Comparison of ENCODE assay signal across 30 cellular contexts in the genomic region with DNA sequence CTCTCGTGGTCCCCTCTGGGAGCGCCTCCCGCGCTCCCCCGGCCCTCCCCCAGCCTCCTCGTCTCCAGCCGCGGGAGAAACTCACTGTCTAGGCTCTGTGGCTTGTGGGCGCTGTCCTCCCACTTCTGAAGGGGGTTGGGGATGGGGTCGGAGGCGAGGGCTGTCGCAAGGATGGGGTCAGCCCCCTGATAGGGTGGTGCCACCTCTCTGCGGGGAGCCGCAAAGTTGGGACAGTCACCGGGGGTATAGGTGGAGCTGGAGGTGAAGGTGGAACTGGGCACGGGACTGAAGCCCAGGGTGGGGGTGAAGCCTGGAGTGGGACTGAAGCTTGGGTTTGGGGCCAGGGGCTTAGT. TPM values are rescaled to one million over a fixed set of nuclear protein-coding genes. Genes with fewer than 3 reads are reported as not detected.
A peak's percentile ranks its signal among the peaks of the same experiment; 100 is the strongest.
DNase-seq lines count a peak whose midpoint lies in the region; ATAC-seq, FAIRE-seq and TF ChIP-seq lines count a peak whose summit lies in the region.
"Had no signal": no experiment of that assay in that cellular context is flagged by ENCODE, and none has a peak within 500 bp of the region (broad histone marks: within the 10 kb centered on the region; RNA-seq: fewer than 3 reads in every experiment).

No MANE protein-coding gene starts in this region.

- TF ChIP-seq POLR2A in K562 (conservative IDR thresholded peaks at IDR 0.05) (no peak), upper lobe of left lung (IDR thresholded peaks at IDR 0.05) (no peak)

- no peak for TF ChIP-seq EP300 in K562 (IDR thresholded peaks at IDR 0.05; ENCODE audit: low read length)
- no peak for TF ChIP-seq EP300 in upper lobe of left lung (IDR thresholded peaks at IDR 0.05)

- no peak overlapping the region for H3K9ac ChIP-seq in K562 (ENCODE audit: insufficient read depth in 1 of 2, low read depth in 2 of 2, low read length in 2 of 2)

- no peaks in the 10 kb centered on the region for H3K27me3 ChIP-seq in K562 (ENCODE audit: control insufficient read depth in 2 of 2, insufficient read depth in 2 of 2, low read length in 2 of 2)
- no peaks in the 10 kb centered on the region for H3K27me3 ChIP-seq in neutrophil
- no peaks in the 10 kb centered on the region for H3K27me3 ChIP-seq in upper lobe of left lung
- H3K27me3 ChIP-seq: MG63, testis had no signal

- peaks cover 53% of the 10 kb centered on the region for H3K36me3 Mint-ChIP-seq in activated CD4-positive, alpha-beta T cell treated with anti-CD3 and anti-CD28 coated beads for 36 hours (ENCODE audit: low read depth)
- peaks cover 57% of the 10 kb centered on the region for H3K36me3 Mint-ChIP-seq in activated CD4-positive, alpha-beta memory T cell treated with anti-CD3 and anti-CD28 coated beads, Interleukin-2, amount 10 ng/mL, durations not matched to agents 7 days and 5 days (ENCODE audit: low read depth)

- TF ChIP-seq RAD21 in K562 (CRISPR knock-in tag; conservative IDR thresholded peaks at IDR 0.05 in 1 of 2, IDR thresholded peaks at IDR 0.05 in 1 of 2) = no peak

- peaks cover 2% of the 10 kb centered on the region for H3K79me2 ChIP-seq in K562 (ENCODE audit: control insufficient read depth, insufficient read depth, low read length)

- no peak overlapping the region for H2AFZ ChIP-seq in K562 (ENCODE audit: low read depth, low read length)

- no peaks in the 10 kb centered on the region for H3K27me3 Mint-ChIP-seq in activated CD4-positive, alpha-beta T cell treated with anti-CD3 and anti-CD28 coated beads for 36 hours
- H3K27me3 Mint-ChIP-seq in activated CD4-positive, alpha-beta memory T cell treated with anti-CD3 and anti-CD28 coated beads, Interleukin-2, amount 10 ng/mL, durations not matched to agents 7 days and 5 days = no peaks in the 10 kb centered on the region
- H3K27me3 Mint-ChIP-seq: activated naive CD8-positive, alpha-beta T cell treated with anti-CD3 and anti-CD28 coated beads, Interleukin-2, amount 10 ng/mL, durations not matched to agents 7 days and 5 days; dendritic cell treated with granulocyte-macrophage colony-stimulating factor and Interleukin-4, amounts not matched to agents 40 ng/mL and 50 ng/mL, for 4 days had no signal

- H3K9me3 ChIP-seq in K562 (replicated peaks; ENCODE audit: control insufficient read depth, insufficient read depth, low read depth, low read length) = no peaks in the 10 kb centered on the region
- peaks cover 5% of the 10 kb centered on the region for H3K9me3 ChIP-seq in neutrophil
- H3K9me3 ChIP-seq in upper lobe of left lung = no peaks in the 10 kb centered on the region
- H3K9me3 ChIP-seq: MG63, testis had no signal

- BruUV-seq in K562 (replicated peaks; lab: Mats Ljungman, UMichigan) = no TSS peak

- DNase-seq in activated CD4-positive, alpha-beta T cell treated with anti-CD3 and anti-CD28 coated beads for 36 hours = no peak
- DNase-seq in activated CD4-positive, alpha-beta T cell treated with anti-CD3 and anti-CD28 coated beads, Interleukin-2, amount 50 U/mL, for 4 hours = no peak
- DNase-seq in K562 (ENCODE audit: extremely low read depth in 1 of 4, low spot score in 3 of 4) (no peak), upper lobe of left lung (no peak), substantia nigra (lab: John Stamatoyannopoulos, UW) (no peak), SKM-1 treated with dmso at 0.1 percent for 144 hours (lab: John Stamatoyannopoulos, UW; ENCODE audit: unreplicated experiment) (no peak)
- no peak for DNase-seq in activated CD4-positive, alpha-beta memory T cell treated with anti-CD3 and anti-CD28 coated beads, Interleukin-2, amount 10 ng/mL, durations not matched to agents 7 days and 5 days
- DNase-seq: 8988T; activated CD4-positive, alpha-beta T cell treated with anti-CD3 and anti-CD28 coated beads, Interleukin-2, amount 50 U/mL, for 48 hours; activated naive CD8-positive, alpha-beta T cell treated with anti-CD3 and anti-CD28 coated beads, Interleukin-2, amount 10 ng/mL, durations not matched to agents 7 days and 5 days; activated T-cell treated with anti-CD3 and anti-CD28 coated beads, Interleukin-2, amount 50 U/mL, for 4 hours; C1 segment of cervical spinal cord; DMS 273 treated with DMSO at 0.1 percent for 48 hours; foreskin fibroblast; GOT3; MG63; natural killer cell; NCI-H146; NCI-H82; stimulated activated CD4-positive, alpha-beta T cell treated with anti-CD3 and anti-CD28 coated beads, Interleukin-4, amount 100 ng/mL, for 1 hour; T-helper 2 cell; testis had no signal

- WGBS in K562 (ENCODE audit: insufficient coverage, low coverage, missing lambda C conversion rate) = 94% methylated on average over 3 of the region's 16 CpGs
- 82 to 89% methylated on average over 11 to 16 of the region's 16 CpGs for WGBS in upper lobe of left lung, 2 donors

- POLR2A ChIA-PET in activated CD4-positive, alpha-beta T cell treated with anti-CD3 and anti-CD28 coated beads for 36 hours (lab: Charles Lee) = no interaction called here
- POLR2A ChIA-PET in K562 (lab: Yijun Ruan, JAX) = interaction anchor here (0.7 to 0.8 kb wide), 2 partner anchors 31 to 52 kb away, joined by 3 to 4 read pairs; no protein-coding TSS in a partner anchor
- POLR2A ChIA-PET in activated CD4-positive, alpha-beta memory T cell treated with anti-CD3 and anti-CD28 coated beads, Interleukin-2, amount 10 ng/mL, durations not matched to agents 7 days and 5 days (lab: Charles Lee) = no interaction called here

- H3K4me1 ChIP-seq in K562 (replicated peaks in 1 of 2; ENCODE audit: control insufficient read depth in 2 of 2, insufficient read depth in 2 of 2, low read length in 2 of 2) (peaks cover 5 to 6% of the 10 kb centered on the region in 2 experiments; a peak in 4 of 5 replicates), neutrophil (ENCODE audit: control insufficient read depth in 1 of 2, insufficient read depth in 1 of 2, low read depth in 1 of 2, low read length in 1 of 2) (peaks cover 36 to 45% of the 10 kb centered on the region in 2 experiments), upper lobe of left lung (peaks cover 52 to 85% (median 77%) of the 10 kb centered on the region in 4 donors)

- H3K4me1 Mint-ChIP-seq in activated CD4-positive, alpha-beta T cell treated with anti-CD3 and anti-CD28 coated beads for 36 hours = peaks cover 31% of the 10 kb centered on the region
- H3K4me1 Mint-ChIP-seq in activated CD4-positive, alpha-beta memory T cell treated with anti-CD3 and anti-CD28 coated beads, Interleukin-2, amount 10 ng/mL, durations not matched to agents 7 days and 5 days = peaks cover 16% of the 10 kb centered on the region

- no peak for FAIRE-seq in K562 (lab: Jason Lieb, UNC)
- FAIRE-seq: bronchial epithelial cell, keratinocyte had no signal

- no peaks in the 10 kb centered on the region for H4K20me1 ChIP-seq in K562 (replicated peaks; ENCODE audit: control insufficient read depth, insufficient read depth, low read length)

- intact Hi-C loops in activated CD4-positive, alpha-beta T cell treated with anti-CD3 and anti-CD28 coated beads for 36 hours (cut with DNase I, micrococcal nuclease) = no loop called here
- intact Hi-C loops in K562 (cut with micrococcal nuclease) = loop anchor here (5.0 to 10.0 kb wide), 2 partner anchors 93 to 205 kb away; partner anchors contain the start of gene GAPDH

- ATAC-seq in activated CD4-positive, alpha-beta T cell treated with anti-CD3 and anti-CD28 coated beads for 36 hours = no peak
- ATAC-seq in K562 = no peak
- no peak for ATAC-seq in upper lobe of left lung (ENCODE audit: low FRiP score in 2 of 2)
- ATAC-seq: activated T-cell treated with anti-CD3 and anti-CD28 coated beads, Interleukin-2, amount 50 U/mL, for 4 hours; natural killer cell; Panc1 had no signal

- peaks cover 59% of the 10 kb centered on the region; the same call in 2 of the 3 replicates for H3K36me3 ChIP-seq in K562 (ENCODE audit: control insufficient read depth, insufficient read depth, low read length)
- H3K36me3 ChIP-seq in neutrophil = peaks cover 99% of the 10 kb centered on the region
- H3K36me3 ChIP-seq in upper lobe of left lung = peaks cover 46 to 88% (median 72%) of the 10 kb centered on the region in 4 donors

- in situ Hi-C loops in K562 (cut with MboI) = no loop called here

- TF ChIP-seq CTCF in K562 (IDR thresholded peaks at IDR 0.05 in 2 of 3, conservative IDR thresholded peaks at IDR 0.05 in 1 of 3; ENCODE audit: insufficient read depth in 2 of 3, low read depth in 1 of 3, low read length in 3 of 3) (no peak), neutrophil (IDR thresholded peaks at IDR 0.05) (no peak), upper lobe of left lung (IDR thresholded peaks at IDR 0.05) (no peak)

- H3K9me1 ChIP-seq in K562 (ENCODE audit: control insufficient read depth, insufficient read depth, low read length) = no peaks in the 10 kb centered on the region

- H3K27ac ChIP-seq in K562 (ENCODE audit: extremely low read depth, low read depth, low read length) (no peak overlapping the region), neutrophil (peak overlapping the region; percentile 97), upper lobe of left lung (peak overlapping the region in 3 of 4 donors; percentile 3 to 68 (median 43)), substantia nigra (ENCODE audit: low read depth, low read length, poor library complexity, severe bottlenecking) (no peak overlapping the region)
- H3K27ac ChIP-seq: VCaP had no signal

- H3K4me3 ChIP-seq in K562 (no peak overlapping the region), neutrophil (ENCODE audit: low read depth in 1 of 2, low read length in 1 of 2) (no peak overlapping the region), upper lobe of left lung (no peak overlapping the region)
- H3K4me3 ChIP-seq: MG63 had no signal

- H3K4me2 ChIP-seq in K562 (ENCODE audit: insufficient read depth, low read length) = no peak overlapping the region

- CTCF ChIA-PET in activated CD4-positive, alpha-beta T cell treated with anti-CD3 and anti-CD28 coated beads for 36 hours (lab: Charles Lee) = interaction anchor here (0.6 to 1.3 kb wide), 3 partner anchors 153 to 222 kb away, joined by 3 read pairs; no protein-coding TSS in a partner anchor
- CTCF ChIA-PET in K562 (lab: Yijun Ruan, JAX; ENCODE audit: low intra/inter-chr PET ratio) = no interaction called here
- CTCF ChIA-PET in activated CD4-positive, alpha-beta memory T cell treated with anti-CD3 and anti-CD28 coated beads, Interleukin-2, amount 10 ng/mL, durations not matched to agents 7 days and 5 days (lab: Charles Lee) = no interaction called here

- no peaks in the 10 kb centered on the region for H3K9me3 Mint-ChIP-seq in activated CD4-positive, alpha-beta T cell treated with anti-CD3 and anti-CD28 coated beads for 36 hours (ENCODE audit: low read depth)
- no peaks in the 10 kb centered on the region for H3K9me3 Mint-ChIP-seq in activated CD4-positive, alpha-beta memory T cell treated with anti-CD3 and anti-CD28 coated beads, Interleukin-2, amount 10 ng/mL, durations not matched to agents 7 days and 5 days
- H3K9me3 Mint-ChIP-seq: activated naive CD8-positive, alpha-beta T cell treated with anti-CD3 and anti-CD28 coated beads, Interleukin-2, amount 10 ng/mL, durations not matched to agents 7 days and 5 days; activated T-cell treated with anti-CD3 and anti-CD28 coated beads, Interleukin-2, amount 50 U/mL, for 4 hours; dendritic cell treated with granulocyte-macrophage colony-stimulating factor and Interleukin-4, amounts not matched to agents 40 ng/mL and 50 ng/mL, for 4 days; natural killer cell had no signal

- peak overlapping the region; percentile 31 for H3K27ac Mint-ChIP-seq in activated CD4-positive, alpha-beta T cell treated with anti-CD3 and anti-CD28 coated beads for 36 hours
- no peak overlapping the region for H3K27ac Mint-ChIP-seq in activated CD4-positive, alpha-beta memory T cell treated with anti-CD3 and anti-CD28 coated beads, Interleukin-2, amount 10 ng/mL, durations not matched to agents 7 days and 5 days
- H3K27ac Mint-ChIP-seq: activated naive CD8-positive, alpha-beta T cell treated with anti-CD3 and anti-CD28 coated beads, Interleukin-2, amount 10 ng/mL, durations not matched to agents 7 days and 5 days; dendritic cell treated with granulocyte-macrophage colony-stimulating factor and Interleukin-4, amounts not matched to agents 40 ng/mL and 50 ng/mL, for 4 days; natural killer cell had no signal

- no peak overlapping the region for H3K4me3 Mint-ChIP-seq in activated CD4-positive, alpha-beta T cell treated with anti-CD3 and anti-CD28 coated beads for 36 hours
- no peak overlapping the region for H3K4me3 Mint-ChIP-seq in activated CD4-positive, alpha-beta memory T cell treated with anti-CD3 and anti-CD28 coated beads, Interleukin-2, amount 10 ng/mL, durations not matched to agents 7 days and 5 days
- H3K4me3 Mint-ChIP-seq: activated naive CD8-positive, alpha-beta T cell treated with anti-CD3 and anti-CD28 coated beads, Interleukin-2, amount 10 ng/mL, durations not matched to agents 7 days and 5 days; activated T-cell treated with anti-CD3 and anti-CD28 coated beads, Interleukin-2, amount 50 U/mL, for 4 hours; dendritic cell treated with granulocyte-macrophage colony-stimulating factor and Interleukin-4, amounts not matched to agents 40 ng/mL and 50 ng/mL, for 4 days; natural killer cell had no signal

RNA-seq across cellular contexts. Expression of gene TNFRSF1A, which starts 12.2 kb away (rescaled TPM):
- total RNA-seq in activated CD4-positive, alpha-beta T cell treated with anti-CD3 and anti-CD28 coated beads for 36 hours = 10 to 100 TPM; 42.1 to 58.7 TPM
- total RNA-seq in K562 (2011; cell fraction: chromatin; rRNA removed; ENCODE audit: low replicate concordance) = 73.3 and 150 TPM in 2 replicates
- 101 and 137 TPM in 2 replicates for total RNA-seq in K562 (2011; cell fraction: nucleolus; rRNA removed)
- 118 and 145 TPM in 2 replicates for total RNA-seq in K562 (2011; cell fraction: nucleoplasm; rRNA removed)
- total RNA-seq in K562 (2014; rRNA removed) (34.6 and 43.5 TPM in 2 replicates), K562 (2014; rRNA removed; fragmentation: Illumina TruSeq; extraction: Trizol) (18.3 and 22.0 TPM in 2 replicates), K562 (2015; rRNA removed; fragmentation: Illumina TruSeq; extraction: Trizol) (31.1 and 33.0 TPM in 2 replicates), K562 (2021) (29.8 and 37.7 TPM in 2 replicates), upper lobe of left lung (100 to 1,000 TPM; 140 to 425 (median 202) TPM)
- polyA plus RNA-seq in K562 (2011; rRNA removed) (27.2 and 30.0 TPM in 2 replicates), K562 (2014; fragmentation: Illumina TruSeq; extraction: Trizol) (38.2 and 57.7 TPM in 2 replicates), K562 (2014; fragmentation: Nextera tagmentation; extraction: Ambion mirVana) (under 1 TPM; 0.76 to 0.89 TPM), K562 (2014; rRNA removed) (22.0 and 22.5 TPM in 2 replicates)
- 26.1 and 32.9 TPM in 2 replicates for polyA plus RNA-seq in K562 (2011; cell fraction: cytosol; rRNA removed)
- 38.9 and 53.1 TPM in 2 replicates for polyA plus RNA-seq in K562 (2011; cell fraction: nucleus; rRNA removed)
- 28.5 and 42.0 TPM in 2 replicates for polyA plus RNA-seq in K562 (2012)
- polyA minus RNA-seq in K562 (2011; rRNA and poly(A)+ RNA removed) = 31.2 and 34.3 TPM in 2 replicates
- polyA minus RNA-seq in K562 (2011; cell fraction: cytosol; rRNA and poly(A)+ RNA removed) = 42.9 and 43.0 TPM in 2 replicates
- polyA minus RNA-seq in K562 (2011; cell fraction: nucleus; rRNA and poly(A)+ RNA removed) = 33.1 and 33.2 TPM in 2 replicates
- total RNA-seq in activated CD4-positive, alpha-beta memory T cell treated with anti-CD3 and anti-CD28 coated beads, Interleukin-2, amount 10 ng/mL, durations not matched to agents 7 days and 5 days = 10 to 100 TPM; 61.5 to 61.9 TPM

RNA-seq across cellular contexts. Expression of gene PLEKHG6, which starts 19.2 kb away (rescaled TPM):
- total RNA-seq in activated CD4-positive, alpha-beta T cell treated with anti-CD3 and anti-CD28 coated beads for 36 hours = not detected
- total RNA-seq in K562 (2011; cell fraction: chromatin; rRNA removed; ENCODE audit: low replicate concordance) = 1.9 TPM in 1 of 2 replicates, not detected in the other
- total RNA-seq in K562 (2011; cell fraction: nucleolus; rRNA removed) = 0.50 and 0.92 TPM in 2 replicates
- total RNA-seq in K562 (2011; cell fraction: nucleoplasm; rRNA removed) = 0.15 and 0.29 TPM in 2 replicates
- total RNA-seq in K562 (2014; rRNA removed) = 0.33 and 0.41 TPM in 2 replicates
- 0.19 and 0.29 TPM in 2 replicates for total RNA-seq in K562 (2014; rRNA removed; fragmentation: Illumina TruSeq; extraction: Trizol)
- total RNA-seq in K562 (2015; rRNA removed; fragmentation: Illumina TruSeq; extraction: Trizol) = not detected in 2 replicates
- 0.86 and 1.2 TPM in 2 replicates for total RNA-seq in K562 (2021)
- polyA plus RNA-seq in K562 (2011; rRNA removed) = 0.28 and 0.38 TPM in 2 replicates
- polyA plus RNA-seq in K562 (2011; cell fraction: cytosol; rRNA removed) = 1.0 and 5.3 TPM in 2 replicates
- polyA plus RNA-seq in K562 (2011; cell fraction: nucleus; rRNA removed) = 0.24 and 0.26 TPM in 2 replicates
- polyA plus RNA-seq in K562 (2012) = 0.35 and 0.84 TPM in 2 replicates
- 0.18 and 0.42 TPM in 2 replicates for polyA plus RNA-seq in K562 (2014; fragmentation: Illumina TruSeq; extraction: Trizol)
- polyA plus RNA-seq in K562 (2014; fragmentation: Nextera tagmentation; extraction: Ambion mirVana) = not detected
- polyA plus RNA-seq in K562 (2014; rRNA removed) = 0.22 and 0.54 TPM in 2 replicates
- 0.09 and 0.18 TPM in 2 replicates for polyA minus RNA-seq in K562 (2011; rRNA and poly(A)+ RNA removed)
- polyA minus RNA-seq in K562 (2011; cell fraction: cytosol; rRNA and poly(A)+ RNA removed) = not detected in 2 replicates
- polyA minus RNA-seq in K562 (2011; cell fraction: nucleus; rRNA and poly(A)+ RNA removed) = 0.33 and 0.81 TPM in 2 replicates
- 1 to 10 TPM in 5 of 6 donors, not detected in 1; 1.1 to 4.8 (median 2.1) TPM for total RNA-seq in upper lobe of left lung
- total RNA-seq in activated CD4-positive, alpha-beta memory T cell treated with anti-CD3 and anti-CD28 coated beads, Interleukin-2, amount 10 ng/mL, durations not matched to agents 7 days and 5 days = not detected
- total RNA-seq: activated naive CD8-positive, alpha-beta T cell treated with anti-CD3 and anti-CD28 coated beads, Interleukin-2, amount 10 ng/mL, durations not matched to agents 7 days and 5 days; activated T-cell treated with anti-CD3 and anti-CD28 coated beads, Interleukin-2, amount 50 U/mL, for 4 hours; natural killer cell; SK-MEL-5 had no signal

RNA-seq across cellular contexts. Expression of gene SCNN1A, which starts 45.7 kb away (rescaled TPM):
- total RNA-seq in activated CD4-positive, alpha-beta T cell treated with anti-CD3 and anti-CD28 coated beads for 36 hours = under 1 TPM in 1 of 2 experiments, not detected in 1; 0.05 TPM
- 0.23 and 0.32 TPM in 2 replicates for total RNA-seq in K562 (2011; cell fraction: chromatin; rRNA removed; ENCODE audit: low replicate concordance)
- total RNA-seq in K562 (2011; cell fraction: nucleolus; rRNA removed) = not detected in 2 replicates
- not detected in 2 replicates for total RNA-seq in K562 (2011; cell fraction: nucleoplasm; rRNA removed)
- total RNA-seq in K562 (2014; rRNA removed) (not detected in 2 replicates), K562 (2014; rRNA removed; fragmentation: Illumina TruSeq; extraction: Trizol) (not detected in 2 replicates), K562 (2015; rRNA removed; fragmentation: Illumina TruSeq; extraction: Trizol) (not detected in 2 replicates), K562 (2021) (0.34 and 0.49 TPM in 2 replicates), upper lobe of left lung (100 to 1,000 TPM; 153 to 594 (median 346) TPM)
- polyA plus RNA-seq in K562 (2011; rRNA removed) (0.12 and 0.31 TPM in 2 replicates), K562 (2014; fragmentation: Illumina TruSeq; extraction: Trizol) (0.33 TPM in 1 of 2 replicates, not detected in the other), K562 (2014; fragmentation: Nextera tagmentation; extraction: Ambion mirVana) (under 1 TPM in 1 of 2 experiments, not detected in 1; 0.15 TPM), K562 (2014; rRNA removed) (not detected in 2 replicates)
- polyA plus RNA-seq in K562 (2011; cell fraction: cytosol; rRNA removed) = 0.06 and 0.16 TPM in 2 replicates
- 0.18 and 0.58 TPM in 2 replicates for polyA plus RNA-seq in K562 (2011; cell fraction: nucleus; rRNA removed)
- 0.14 TPM in 1 of 2 replicates, not detected in the other for polyA plus RNA-seq in K562 (2012)
- polyA minus RNA-seq in K562 (2011; rRNA and poly(A)+ RNA removed) = 0.60 TPM in 1 of 2 replicates, not detected in the other
- polyA minus RNA-seq in K562 (2011; cell fraction: cytosol; rRNA and poly(A)+ RNA removed) = not detected in 2 replicates
- not detected in 2 replicates for polyA minus RNA-seq in K562 (2011; cell fraction: nucleus; rRNA and poly(A)+ RNA removed)
- 1 to 10 TPM in 1 of 2 experiments, under 1 TPM in 1; 0.78 to 1.3 TPM for total RNA-seq in activated CD4-positive, alpha-beta memory T cell treated with anti-CD3 and anti-CD28 coated beads, Interleukin-2, amount 10 ng/mL, durations not matched to agents 7 days and 5 days
- total RNA-seq: SK-MEL-5, skeletal muscle tissue had no signal

RNA-seq across cellular contexts. Expression of gene LTBR, which starts 54.3 kb away (rescaled TPM):
- total RNA-seq in activated CD4-positive, alpha-beta T cell treated with anti-CD3 and anti-CD28 coated beads for 36 hours = 1 to 10 TPM in 1 of 2 experiments, under 1 TPM in 1; 0.57 to 1.1 TPM
- 66.4 and 105 TPM in 2 replicates for total RNA-seq in K562 (2011; cell fraction: chromatin; rRNA removed; ENCODE audit: low replicate concordance)
- total RNA-seq in K562 (2011; cell fraction: nucleolus; rRNA removed) = 71.7 and 95.4 TPM in 2 replicates
- 76.0 and 142 TPM in 2 replicates for total RNA-seq in K562 (2011; cell fraction: nucleoplasm; rRNA removed)
- 43.2 and 68.2 TPM in 2 replicates for total RNA-seq in K562 (2014; rRNA removed)
- total RNA-seq in K562 (2014; rRNA removed; fragmentation: Illumina TruSeq; extraction: Trizol) = 16.5 and 20.4 TPM in 2 replicates
- total RNA-seq in K562 (2015; rRNA removed; fragmentation: Illumina TruSeq; extraction: Trizol) = 31.9 and 35.3 TPM in 2 replicates
- 65.0 and 67.2 TPM in 2 replicates for total RNA-seq in K562 (2021)
- polyA plus RNA-seq in K562 (2011; rRNA removed) = 15.4 and 28.2 TPM in 2 replicates
- 23.6 and 45.6 TPM in 2 replicates for polyA plus RNA-seq in K562 (2011; cell fraction: cytosol; rRNA removed)
- polyA plus RNA-seq in K562 (2011; cell fraction: nucleus; rRNA removed) = 43.1 and 75.7 TPM in 2 replicates
- polyA plus RNA-seq in K562 (2012) = 42.3 and 70.3 TPM in 2 replicates
- polyA plus RNA-seq in K562 (2014; fragmentation: Illumina TruSeq; extraction: Trizol) = 61.8 and 69.0 TPM in 2 replicates
- 1 to 10 TPM in 1 of 2 experiments, under 1 TPM in 1; 0.96 to 1.7 TPM for polyA plus RNA-seq in K562 (2014; fragmentation: Nextera tagmentation; extraction: Ambion mirVana)
- polyA plus RNA-seq in K562 (2014; rRNA removed) = 46.6 and 54.1 TPM in 2 replicates
- 9.9 and 11.4 TPM in 2 replicates for polyA minus RNA-seq in K562 (2011; rRNA and poly(A)+ RNA removed)
- polyA minus RNA-seq in K562 (2011; cell fraction: cytosol; rRNA and poly(A)+ RNA removed) = 17.1 and 33.1 TPM in 2 replicates
- 18.0 and 21.8 TPM in 2 replicates for polyA minus RNA-seq in K562 (2011; cell fraction: nucleus; rRNA and poly(A)+ RNA removed)
- 100 to 1,000 TPM in 5 of 6 donors, 10 to 100 TPM in 1; 84.9 to 207 (median 150) TPM for total RNA-seq in upper lobe of left lung
- total RNA-seq in activated CD4-positive, alpha-beta memory T cell treated with anti-CD3 and anti-CD28 coated beads, Interleukin-2, amount 10 ng/mL, durations not matched to agents 7 days and 5 days = under 1 TPM; 0.38 to 0.40 TPM

Comparison
In these comparisons a context has a peak if more than half of its experiments do, and no peak if none do; other contexts are left out.
1. H3K27ac ChIP-seq: peak in neutrophil (single experiment) and upper lobe of left lung (3 of 4); none in K562 (single experiment) and substantia nigra (single experiment).
2. RNA of gene SCNN1A, which starts 45.7 kb away (total RNA-seq): 153 to 594 TPM in upper lobe of left lung; 0.78 to 1.3 TPM in activated CD4-positive, alpha-beta memory T cell treated with anti-CD3 and anti-CD28 coated beads, Interleukin-2, amount 10 ng/mL, durations not matched to agents 7 days and 5 days, 0.05 TPM in activated CD4-positive, alpha-beta T cell treated with anti-CD3 and anti-CD28 coated beads for 36 hours and 0.23 to 0.49 TPM in K562; every median in the first group is over 10 times any median in the second.